2 cellular contexts compared by ENCODE assay signal in the genomic region with DNA sequence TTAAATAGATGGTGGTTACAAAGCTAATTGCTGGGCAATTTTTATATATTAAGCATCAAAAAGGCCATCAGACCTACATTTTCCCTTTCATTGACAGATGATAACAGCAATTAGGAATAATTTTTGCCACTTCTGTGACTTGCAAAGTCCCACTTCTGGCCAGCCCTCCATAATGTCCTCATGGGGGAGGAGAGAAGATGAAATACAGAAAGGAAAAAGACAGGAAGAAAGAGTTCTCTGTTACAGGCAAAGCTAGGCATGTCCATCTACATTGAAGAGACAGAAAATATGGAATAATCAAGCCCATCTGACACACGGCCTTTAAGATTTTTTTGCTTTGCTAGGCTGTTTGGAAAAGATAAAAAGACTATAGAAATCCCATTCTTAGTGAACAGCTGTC.
TF ChIP-seq lines count a peak whose summit lies in the region.

No MANE protein-coding gene starts in this region.

TF ChIP-seq in SK-N-SH, 30 proteins besides CTCF, POLR2A, EP300 and RAD21:
- TF ChIP-seq, protein P1, sequence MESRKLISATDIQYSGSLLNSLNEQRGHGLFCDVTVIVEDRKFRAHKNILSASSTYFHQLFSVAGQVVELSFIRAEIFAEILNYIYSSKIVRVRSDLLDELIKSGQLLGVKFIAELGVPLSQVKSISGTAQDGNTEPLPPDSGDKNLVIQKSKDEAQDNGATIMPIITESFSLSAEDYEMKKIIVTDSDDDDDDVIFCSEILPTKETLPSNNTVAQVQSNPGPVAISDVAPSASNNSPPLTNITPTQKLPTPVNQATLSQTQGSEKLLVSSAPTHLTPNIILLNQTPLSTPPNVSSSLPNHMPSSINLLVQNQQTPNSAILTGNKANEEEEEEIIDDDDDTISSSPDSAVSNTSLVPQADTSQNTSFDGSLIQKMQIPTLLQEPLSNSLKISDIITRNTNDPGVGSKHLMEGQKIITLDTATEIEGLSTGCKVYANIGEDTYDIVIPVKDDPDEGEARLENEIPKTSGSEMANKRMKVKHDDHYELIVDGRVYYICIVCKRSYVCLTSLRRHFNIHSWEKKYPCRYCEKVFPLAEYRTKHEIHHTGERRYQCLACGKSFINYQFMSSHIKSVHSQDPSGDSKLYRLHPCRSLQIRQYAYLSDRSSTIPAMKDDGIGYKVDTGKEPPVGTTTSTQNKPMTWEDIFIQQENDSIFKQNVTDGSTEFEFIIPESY (IDR thresholded peaks at IDR 0.05; ENCODE audit: borderline replicate concordance, low read depth): no peak
- no peak for TF ChIP-seq TCF12 (IDR thresholded peaks at IDR 0.05)
- TF ChIP-seq, protein P2, sequence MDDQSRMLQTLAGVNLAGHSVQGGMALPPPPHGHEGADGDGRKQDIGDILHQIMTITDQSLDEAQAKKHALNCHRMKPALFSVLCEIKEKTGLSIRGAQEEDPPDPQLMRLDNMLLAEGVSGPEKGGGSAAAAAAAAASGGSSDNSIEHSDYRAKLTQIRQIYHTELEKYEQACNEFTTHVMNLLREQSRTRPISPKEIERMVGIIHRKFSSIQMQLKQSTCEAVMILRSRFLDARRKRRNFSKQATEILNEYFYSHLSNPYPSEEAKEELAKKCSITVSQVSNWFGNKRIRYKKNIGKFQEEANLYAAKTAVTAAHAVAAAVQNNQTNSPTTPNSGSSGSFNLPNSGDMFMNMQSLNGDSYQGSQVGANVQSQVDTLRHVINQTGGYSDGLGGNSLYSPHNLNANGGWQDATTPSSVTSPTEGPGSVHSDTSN (IDR thresholded peaks at IDR 0.05): no peak
- TF ChIP-seq POLR2AphosphoS5 (IDR thresholded peaks at IDR 0.05; ENCODE audit: low read depth, low read length): no peak
- TF ChIP-seq MXI1 (IDR thresholded peaks at IDR 0.05; ENCODE audit: low read depth, low read length): no peak
- TF ChIP-seq JUND (IDR thresholded peaks at IDR 0.05): no peak
- no peak for TF ChIP-seq GABPA (IDR thresholded peaks at IDR 0.05; ENCODE audit: low read depth)
- TF ChIP-seq YY1 (IDR thresholded peaks at IDR 0.05; ENCODE audit: low read depth): no peak
- no peak for TF ChIP-seq CHD2 (IDR thresholded peaks at IDR 0.05; ENCODE audit: low read length, partially characterized antibody)
- TF ChIP-seq, protein P3, sequence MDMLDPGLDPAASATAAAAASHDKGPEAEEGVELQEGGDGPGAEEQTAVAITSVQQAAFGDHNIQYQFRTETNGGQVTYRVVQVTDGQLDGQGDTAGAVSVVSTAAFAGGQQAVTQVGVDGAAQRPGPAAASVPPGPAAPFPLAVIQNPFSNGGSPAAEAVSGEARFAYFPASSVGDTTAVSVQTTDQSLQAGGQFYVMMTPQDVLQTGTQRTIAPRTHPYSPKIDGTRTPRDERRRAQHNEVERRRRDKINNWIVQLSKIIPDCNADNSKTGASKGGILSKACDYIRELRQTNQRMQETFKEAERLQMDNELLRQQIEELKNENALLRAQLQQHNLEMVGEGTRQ (IDR thresholded peaks at IDR 0.05; ENCODE audit: borderline replicate concordance, low read depth, low read length): no peak
- TF ChIP-seq ELF1 (IDR thresholded peaks at IDR 0.05): no peak

TF ChIP-seq in SK-N-SH treated with all-trans-retinoic acid at 6 μM for 48 hours, 23 proteins besides CTCF, POLR2A, EP300 and RAD21 (continued from another document):
- TF ChIP-seq, protein P4, sequence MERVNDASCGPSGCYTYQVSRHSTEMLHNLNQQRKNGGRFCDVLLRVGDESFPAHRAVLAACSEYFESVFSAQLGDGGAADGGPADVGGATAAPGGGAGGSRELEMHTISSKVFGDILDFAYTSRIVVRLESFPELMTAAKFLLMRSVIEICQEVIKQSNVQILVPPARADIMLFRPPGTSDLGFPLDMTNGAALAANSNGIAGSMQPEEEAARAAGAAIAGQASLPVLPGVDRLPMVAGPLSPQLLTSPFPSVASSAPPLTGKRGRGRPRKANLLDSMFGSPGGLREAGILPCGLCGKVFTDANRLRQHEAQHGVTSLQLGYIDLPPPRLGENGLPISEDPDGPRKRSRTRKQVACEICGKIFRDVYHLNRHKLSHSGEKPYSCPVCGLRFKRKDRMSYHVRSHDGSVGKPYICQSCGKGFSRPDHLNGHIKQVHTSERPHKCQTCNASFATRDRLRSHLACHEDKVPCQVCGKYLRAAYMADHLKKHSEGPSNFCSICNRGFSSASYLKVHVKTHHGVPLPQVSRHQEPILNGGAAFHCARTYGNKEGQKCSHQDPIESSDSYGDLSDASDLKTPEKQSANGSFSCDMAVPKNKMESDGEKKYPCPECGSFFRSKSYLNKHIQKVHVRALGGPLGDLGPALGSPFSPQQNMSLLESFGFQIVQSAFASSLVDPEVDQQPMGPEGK (CRISPR knock-in tag; IDR thresholded peaks at IDR 0.05; ENCODE audit: borderline replicate concordance): no peak
- TF ChIP-seq CSDC2 (CRISPR knock-in tag; IDR thresholded peaks at IDR 0.05) (no peak), ESRRG (CRISPR knock-in tag; IDR thresholded peaks at IDR 0.05) (no peak), TOX (CRISPR knock-in tag; IDR thresholded peaks at IDR 0.05; ENCODE audit: borderline replicate concordance) (no peak), ARNTL (CRISPR knock-in tag; IDR thresholded peaks at IDR 0.05; ENCODE audit: borderline replicate concordance, low read depth) (no peak), ZNF8 (CRISPR knock-in tag; IDR thresholded peaks at IDR 0.05) (no peak)
